ENCODE assay signal across 2 cellular contexts in genomic region chr14:39043352-39043943, GRCh38.
TF ChIP-seq lines count a peak whose summit lies in the region.

No MANE protein-coding gene starts in this region.

TF ChIP-seq in HepG2, 621 proteins besides CTCF, POLR2A, EP300 and RAD21 (continued from another document):
- TF ChIP-seq PRDM15 (CRISPR knock-in tag; IDR thresholded peaks at IDR 0.05) (no peak), POLR2AphosphoS2 (IDR thresholded peaks at IDR 0.05; ENCODE audit: low read depth, low read length) (0 out of 2 replicates have a peak, but pooled peaks have one; percentile 52), PLRG1 (conservative IDR thresholded peaks at IDR 0.05) (0 out of 2 replicates have a peak, but pooled peaks have one; percentile 29), HNRNPLL (IDR thresholded peaks at IDR 0.05; ENCODE audit: low read depth, low read length, poor library complexity, severe bottlenecking) (no peak), SOX6 (IDR thresholded peaks at IDR 0.05) (peak; percentile 43; the same call in 1 of the 2 replicates), SOX6 (CRISPR knock-in tag; IDR thresholded peaks at IDR 0.05) (no peak)

TF ChIP-seq in WTC11, 78 proteins besides CTCF, POLR2A, EP300 and RAD21 (continued from another document):
- TF ChIP-seq ZNF396 (CRISPR knock-in tag; IDR thresholded peaks at IDR 0.05; ENCODE audit: borderline replicate concordance) = no peak
TF ChIP-seq in WTC11: peak in this region for 0.
